Comparison of ENCODE assay signal across 15 cellular contexts in the genomic region with DNA sequence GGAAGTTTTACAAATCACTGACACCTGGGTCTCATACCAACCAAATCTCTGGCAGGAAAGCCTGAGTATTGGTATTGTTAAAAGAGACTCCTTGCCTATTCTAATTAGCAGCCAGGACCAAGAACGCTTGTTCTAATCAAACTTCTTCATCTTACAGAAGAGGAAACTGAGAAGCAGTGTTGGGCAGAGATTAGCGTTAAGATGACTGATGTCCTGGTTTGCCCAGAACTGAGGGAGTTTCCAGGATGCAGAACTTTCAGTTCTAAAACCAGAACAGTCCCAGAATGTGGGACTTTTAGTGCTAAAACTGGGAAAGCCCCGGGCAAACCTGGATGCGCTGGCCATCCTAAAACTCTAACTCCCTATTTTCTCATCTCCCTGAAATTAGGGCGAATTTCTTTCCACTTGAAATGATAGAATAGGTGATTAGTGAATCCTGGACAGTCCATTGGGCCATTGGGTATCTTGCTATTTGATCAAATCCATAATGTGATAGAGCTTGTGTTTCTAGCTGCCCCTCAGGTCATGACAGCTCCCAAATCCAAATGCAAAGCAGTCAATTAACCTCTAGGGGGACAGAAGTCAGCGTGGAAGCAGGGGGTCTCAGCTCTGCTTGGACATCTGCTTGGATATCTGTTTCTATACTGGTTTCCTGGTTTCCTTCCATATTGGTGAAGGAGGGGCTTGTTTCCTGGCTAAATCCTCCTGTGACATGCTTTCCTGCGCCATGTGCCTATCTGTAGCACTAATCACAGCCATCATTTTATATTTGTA. TPM values are rescaled to one million over a fixed set of nuclear protein-coding genes. Genes with fewer than 3 reads are reported as not detected.
DNase-seq lines count a peak whose midpoint lies in the region; ATAC-seq, FAIRE-seq and TF ChIP-seq lines count a peak whose summit lies in the region.
"Had no signal": no experiment of that assay in that cellular context is flagged by ENCODE, and none has a peak within 500 bp of the region (broad histone marks: within the 10 kb centered on the region; RNA-seq: fewer than 3 reads in every experiment).

No MANE protein-coding gene starts in this region.

- no peak overlapping the region for H3T11ph ChIP-seq in H9 (ENCODE audit: low read length)

- no peaks in the 10 kb centered on the region for H3K4me1 ChIP-seq in H9 (ENCODE audit: insufficient read depth, low read length)
- H3K4me1 ChIP-seq in psoas muscle, result no peaks in the 10 kb centered on the region

- H4K91ac ChIP-seq in H9 (ENCODE audit: insufficient read length, low read depth, low read length), result no peak overlapping the region

- WGBS in H9 (ENCODE audit: extremely low coverage, insufficient read length, low lambda C conversion rate), result no CpG with 5 or more reads among the region's 7 CpGs
- WGBS in psoas muscle, 3 donors, result 32 to 58% (median 33%) methylated on average over 7 of the region's 7 CpGs

- H3K9me3 ChIP-seq in H9 (ENCODE audit: control insufficient read depth, low read depth, low read length) (no peaks in the 10 kb centered on the region), psoas muscle (peaks cover 3% of the 10 kb centered on the region)
- H3K9me3 ChIP-seq: SJCRH30 had no signal

- no peak overlapping the region for H3K23ac ChIP-seq in H9 (ENCODE audit: insufficient read length, low read depth, low read length)

- H3K27ac ChIP-seq in H9 (ENCODE audit: insufficient read length, low read depth, low read length) (no peak overlapping the region), psoas muscle (no peak overlapping the region)
- H3K27ac ChIP-seq: GM23248, SJCRH30 had no signal

- FAIRE-seq in bronchial epithelial cell (lab: Jason Lieb, UNC), result no peak
- FAIRE-seq: A204.1 had no signal

- H2BK20ac ChIP-seq in H9 (ENCODE audit: low read depth, low read length, poor library complexity, severe bottlenecking), result no peak overlapping the region

- H3K14ac ChIP-seq in H9 (ENCODE audit: insufficient read depth, low read length), result no peak overlapping the region

- intact Hi-C loops in psoas muscle (cut with DNase I), result loop anchor here (5.0 to 10.0 kb wide), 4 partner anchors 107 to 518 kb away; no protein-coding TSS in a partner anchor

- no peak overlapping the region for H3K4me3 Mint-ChIP-seq in H9
- H3K4me3 Mint-ChIP-seq: mesothelial cell of epicardium had no signal

- H2BK120ac ChIP-seq in H9 (ENCODE audit: low read depth, low read length, poor library complexity, severe bottlenecking), result no peak overlapping the region

- H3K4me3 ChIP-seq in bronchial epithelial cell (ENCODE audit: low read depth, low read length), result no peak overlapping the region
- no peak overlapping the region for H3K4me3 ChIP-seq in psoas muscle
- H3K4me3 ChIP-seq: GM23248, SJCRH30 had no signal

- no peaks in the 10 kb centered on the region for H4K20me1 ChIP-seq in H9 (ENCODE audit: control insufficient read depth, insufficient read depth, insufficient read length)

- DNase-seq in NCI-H82 (lab: John Stamatoyannopoulos, UW) (peak; percentile 28), NCI-H82 treated with DMSO at 0.1 percent for 48 hours (lab: John Stamatoyannopoulos, UW; ENCODE audit: unreplicated experiment) (no peak), H9 (no peak), bronchial epithelial cell (ENCODE audit: low read depth) (no peak), psoas muscle (no peak), D341Med (ENCODE audit: low spot score) (no peak), SW480 (ENCODE audit: low spot score) (no peak)
- DNase-seq: activated CD4-positive, alpha-beta T cell treated with anti-CD3 and anti-CD28 coated beads for 4 hours; effector CD4-positive, alpha-beta T cell; GM23248; NCI-H2227 treated with DMSO at 0.1 percent for 48 hours; SJCRH30 had no signal

- H3K9me3 Mint-ChIP-seq in H9, result no peaks in the 10 kb centered on the region

- no peak overlapping the region for H3K9ac ChIP-seq in H9 (ENCODE audit: extremely low read depth, insufficient read length, low read length)
- H3K9ac ChIP-seq: GM23248 had no signal

- no peak overlapping the region for H3K18ac ChIP-seq in H9 (ENCODE audit: insufficient read length, low read depth, low read length)

- H4K5ac ChIP-seq in H9 (ENCODE audit: insufficient read length, low read depth, low read length), result no peak overlapping the region

- no peak overlapping the region for H3K27ac Mint-ChIP-seq in H9
- H3K27ac Mint-ChIP-seq: mesothelial cell of epicardium had no signal

- ATAC-seq in psoas muscle (no peak), HG03108 (IDR thresholded peaks at IDR 0.05; ENCODE audit: unreplicated experiment) (no peak)

- no peaks in the 10 kb centered on the region; a peak in 1 of 7 replicates for H3K36me3 Mint-ChIP-seq in H9 (ENCODE audit: insufficient read depth in 1 of 3, low read depth in 3 of 3)
- H3K36me3 Mint-ChIP-seq: mesothelial cell of epicardium had no signal

- no peaks in the 10 kb centered on the region for H3K23me2 ChIP-seq in H9 (ENCODE audit: insufficient read length, low read depth, low read length, poor library complexity, severe bottlenecking)

- H3K27me3 ChIP-seq in H9 (ENCODE audit: insufficient read depth, low read length) (no peaks in the 10 kb centered on the region), bronchial epithelial cell (ENCODE audit: control insufficient read depth, insufficient read depth, low read length) (peaks cover 1% of the 10 kb centered on the region), psoas muscle (ENCODE audit: insufficient read depth in 3 of 3, low read length in 2 of 3) (peaks cover 0 to 14% (median 2%) of the 10 kb centered on the region in 3 donors)
- H3K27me3 ChIP-seq: SJCRH30 had no signal

- H3K79me1 ChIP-seq in H9 (ENCODE audit: insufficient read depth, low read depth, low read length, poor library complexity, severe bottlenecking), result no peaks in the 10 kb centered on the region

- TF ChIP-seq CTCF in H9 (conservative IDR thresholded peaks at IDR 0.05), result peak; percentile 61
- peak; percentile 9 for TF ChIP-seq CTCF in bronchial epithelial cell (IDR thresholded peaks at IDR 0.05; ENCODE audit: insufficient read depth, low read length, severe bottlenecking)
- peak; percentile 7 for TF ChIP-seq CTCF in psoas muscle (IDR thresholded peaks at IDR 0.05)

- H3K4me2 ChIP-seq in H9 (ENCODE audit: insufficient read depth, insufficient read length, low read length), result no peak overlapping the region

- no peaks in the 10 kb centered on the region for H3K79me2 ChIP-seq in H9 (ENCODE audit: insufficient read depth, low read length)

- H3K36me3 ChIP-seq in bronchial epithelial cell (ENCODE audit: control insufficient read depth, insufficient read depth, low read length) (no peaks in the 10 kb centered on the region), psoas muscle (ENCODE audit: insufficient read depth in 1 of 2, low read depth in 1 of 2) (no peaks in the 10 kb centered on the region)
- H3K36me3 ChIP-seq: SJCRH30 had no signal

- H3K4ac ChIP-seq in H9 (ENCODE audit: low read depth, low read length), result no peak overlapping the region

- H2AK5ac ChIP-seq in H9 (ENCODE audit: insufficient read length, low read length), result no peak overlapping the region

- H2BK12ac ChIP-seq in H9 (ENCODE audit: insufficient read length, low read depth, low read length), result no peak overlapping the region

- H4K8ac ChIP-seq in H9 (replicated peaks; ENCODE audit: insufficient read length, low read depth, low read length), result no peak overlapping the region

- H3K27me3 Mint-ChIP-seq in H9 (ENCODE audit: low read depth), result peaks cover 1% of the 10 kb centered on the region

- no peak overlapping the region for H2AFZ ChIP-seq in H9 (ENCODE audit: low read length)
- H2AFZ ChIP-seq: GM23248 had no signal

- H2BK15ac ChIP-seq in H9 (ENCODE audit: low read depth, low read length), result no peak overlapping the region

- no peak overlapping the region for H3K56ac ChIP-seq in H9 (ENCODE audit: insufficient read length, low read depth, low read length)

- no peak overlapping the region for H2BK5ac ChIP-seq in H9 (ENCODE audit: insufficient read length, low read length)

- peaks cover 2 to 6% of the 10 kb centered on the region in 2 experiments; a peak in 2 of 4 replicates for H3K4me1 Mint-ChIP-seq in H9

RNA-seq across cellular contexts. Expression of gene TMPRSS13, which starts 16.0 kb away (rescaled TPM):
- total RNA-seq in H9 (2021) (0.35 and 0.50 TPM in 2 replicates), bronchial epithelial cell (0.53 and 11.5 TPM in 2 replicates), psoas muscle (not detected)
- not detected for polyA plus RNA-seq in psoas muscle
- total RNA-seq: GM23248, SJCRH30 had no signal
- polyA plus RNA-seq: GM23248 had no signal

RNA-seq across cellular contexts. Expression of gene IL10RA, which starts 41.0 kb away (rescaled TPM):
- not detected in 2 replicates for total RNA-seq in H9 (2021)
- 0.13 TPM in 1 of 2 replicates, not detected in the other for total RNA-seq in bronchial epithelial cell
- total RNA-seq in psoas muscle, result 1 to 10 TPM; 1.1 to 3.9 (median 2.8) TPM
- under 1 TPM; 0.39 to 0.98 (median 0.78) TPM for polyA plus RNA-seq in psoas muscle
- total RNA-seq: GM23248, SJCRH30 had no signal
- polyA plus RNA-seq: GM23248 had no signal

Comparison
In these comparisons a context has a peak if more than half of its experiments do, and no peak if none do; other contexts are left out.
1. CTCF ChIP-seq: peak in every context shown above with its lines; median percentile 61 in H9; 9 in bronchial epithelial cell; 7 in psoas muscle.